Comparison of ENCODE assay signal across 8 cellular contexts in the genomic region with DNA sequence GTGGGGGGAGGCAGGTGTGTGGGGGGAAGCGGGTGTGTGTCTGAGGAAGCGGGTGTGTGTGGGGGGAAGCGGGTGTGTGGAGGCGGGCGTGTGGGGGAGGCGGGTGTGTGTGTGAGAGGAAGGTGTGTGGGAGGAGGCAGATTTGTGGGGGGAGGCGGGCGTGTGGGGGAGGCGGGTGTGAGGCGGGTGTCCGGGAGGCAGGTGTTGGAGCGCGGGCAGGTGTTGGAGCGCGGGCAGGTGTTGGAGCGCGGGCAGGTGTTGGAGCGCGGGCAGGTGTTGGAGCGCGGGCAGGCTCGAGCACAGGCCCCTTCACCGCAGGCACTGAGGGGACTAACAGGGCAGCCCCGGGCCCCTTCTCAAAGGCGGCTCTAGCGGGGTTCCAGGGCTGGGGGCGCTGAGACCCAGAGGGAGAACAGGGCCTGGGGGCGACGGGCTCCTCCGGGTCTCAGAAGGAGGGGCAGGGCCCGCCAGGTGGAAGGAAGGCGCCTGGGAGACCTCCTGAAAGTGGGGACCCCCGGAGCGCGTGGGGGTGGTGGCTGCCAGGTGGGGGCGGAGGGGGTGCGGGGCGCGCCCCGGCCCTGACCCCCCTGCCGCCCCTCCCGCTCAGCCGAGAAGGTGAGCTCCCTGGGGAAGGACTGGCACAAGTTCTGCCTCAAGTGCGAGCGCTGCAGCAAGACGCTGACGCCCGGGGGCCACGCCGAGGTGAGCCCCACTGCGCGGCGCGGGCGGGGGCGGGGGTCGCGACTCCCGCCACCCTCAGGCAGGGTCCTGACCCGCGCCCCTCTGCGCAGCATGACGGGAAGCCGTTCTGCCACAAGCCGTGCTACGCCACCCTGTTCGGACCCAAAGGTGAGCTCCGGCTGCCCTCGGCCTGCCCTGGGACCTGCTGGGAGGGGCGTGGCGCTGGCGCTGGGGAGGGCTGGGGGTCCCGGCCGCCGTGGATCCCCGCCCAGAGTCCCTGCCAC. TPM values are rescaled to one million over a fixed set of nuclear protein-coding genes. Genes with fewer than 3 reads are reported as not detected.
DNase-seq lines count a peak whose midpoint lies in the region; ATAC-seq lines count a peak whose summit lies in the region.

No MANE protein-coding gene starts in this region.

- peak overlapping the region; percentile 77 for H3K27ac ChIP-seq in subcutaneous abdominal adipose tissue (ENCODE audit: low read depth, low read length)

- ATAC-seq in activated naive CD4-positive, alpha-beta T cell treated with anti-CD3 and anti-CD28 coated beads, Interleukin-2, amount 50 U/mL, for 72 hours, result no peak
- ATAC-seq in left ventricle myocardium superior (no peak), GM19351 (IDR thresholded peaks at IDR 0.05; ENCODE audit: unreplicated experiment) (no peak)

- peaks cover 0 to 8% (median 6%) of the 10 kb centered on the region in 5 donors for H3K36me3 ChIP-seq in subcutaneous abdominal adipose tissue (ENCODE audit: control insufficient read depth in 5 of 5, insufficient read depth in 5 of 5, low read length in 5 of 5)

- H3K27me3 ChIP-seq in subcutaneous abdominal adipose tissue (ENCODE audit: control insufficient read depth in 5 of 5, insufficient read depth in 4 of 5, low read length in 5 of 5), result peaks cover 0 to 12% (median 3%) of the 10 kb centered on the region in 5 donors

- CTCF ChIA-PET in activated naive CD4-positive, alpha-beta T cell treated with anti-CD3 and anti-CD28 coated beads, Interleukin-2, amount 10 ng/mL, durations not matched to agents 7 days and 5 days (lab: Charles Lee), result no interaction called here

- intact Hi-C loops in left ventricle myocardium superior (cut with micrococcal nuclease), result no loop called here
- intact Hi-C loops in activated T-helper 2 cell treated with anti-CD3 and anti-CD28 coated beads, Interferon-gamma antibody, Interleukin-2, Interleukin-4, amounts not matched to agents 10 μg/mL and 5 μg/mL and 100 μg/mL, durations not matched to agents 14 hours and 24 hours and 36 hours (cut with micrococcal nuclease), result no loop called here

- peaks cover 2% of the 10 kb centered on the region for H3K36me3 Mint-ChIP-seq in activated naive CD4-positive, alpha-beta T cell treated with anti-CD3 and anti-CD28 coated beads, Interleukin-2, amount 10 ng/mL, durations not matched to agents 7 days and 5 days
- H3K36me3 Mint-ChIP-seq in activated naive CD4-positive, alpha-beta T cell treated with anti-CD3 and anti-CD28 coated beads, Interleukin-2, amount 50 U/mL, for 72 hours, result peaks cover 0 to 5% of the 10 kb centered on the region in 2 donors
- no peaks in the 10 kb centered on the region for H3K36me3 Mint-ChIP-seq in T-helper 2 cell treated with Interferon-gamma antibody and Interleukin-4, amounts not matched to agents 5 μg/mL and 100 μg/mL, for 36 hours (ENCODE audit: low read depth)
- peaks cover 5% of the 10 kb centered on the region for H3K36me3 Mint-ChIP-seq in activated T-helper 2 cell treated with anti-CD3 and anti-CD28 coated beads, Interferon-gamma antibody, Interleukin-2, Interleukin-4, amounts not matched to agents 10 μg/mL and 5 μg/mL and 100 μg/mL, durations not matched to agents 14 hours and 24 hours and 36 hours (ENCODE audit: low read depth)

- H3K4me3 Mint-ChIP-seq in activated naive CD4-positive, alpha-beta T cell treated with anti-CD3 and anti-CD28 coated beads, Interleukin-2, amount 10 ng/mL, durations not matched to agents 7 days and 5 days, result no peak overlapping the region
- no peak overlapping the region for H3K4me3 Mint-ChIP-seq in T-helper 2 cell treated with Interferon-gamma antibody and Interleukin-4, amounts not matched to agents 5 μg/mL and 100 μg/mL, for 36 hours
- no peak overlapping the region for H3K4me3 Mint-ChIP-seq in activated T-helper 2 cell treated with anti-CD3 and anti-CD28 coated beads, Interferon-gamma antibody, Interleukin-2, Interleukin-4, amounts not matched to agents 10 μg/mL and 5 μg/mL and 100 μg/mL, durations not matched to agents 14 hours and 24 hours and 36 hours (ENCODE audit: low read depth)

- H3K9ac ChIP-seq in subcutaneous abdominal adipose tissue (ENCODE audit: low read length in 5 of 5), result peak overlapping the region in 1 of 5 donors; percentile 86

- peak overlapping the region in 3 of 5 donors; percentile 68 to 86 (median 79) for H3K4me3 ChIP-seq in subcutaneous abdominal adipose tissue (ENCODE audit: low read depth in 1 of 5, low read length in 5 of 5)

- H3K4me1 Mint-ChIP-seq in activated naive CD4-positive, alpha-beta T cell treated with anti-CD3 and anti-CD28 coated beads, Interleukin-2, amount 10 ng/mL, durations not matched to agents 7 days and 5 days, result peaks cover 45% of the 10 kb centered on the region
- peaks cover 18% of the 10 kb centered on the region for H3K4me1 Mint-ChIP-seq in T-helper 2 cell treated with Interferon-gamma antibody and Interleukin-4, amounts not matched to agents 5 μg/mL and 100 μg/mL, for 36 hours (ENCODE audit: low read depth)
- H3K4me1 Mint-ChIP-seq in activated T-helper 2 cell treated with anti-CD3 and anti-CD28 coated beads, Interferon-gamma antibody, Interleukin-2, Interleukin-4, amounts not matched to agents 10 μg/mL and 5 μg/mL and 100 μg/mL, durations not matched to agents 14 hours and 24 hours and 36 hours (ENCODE audit: low read depth), result peaks cover 21% of the 10 kb centered on the region

- no peak overlapping the region for H3K27ac Mint-ChIP-seq in activated naive CD4-positive, alpha-beta T cell treated with anti-CD3 and anti-CD28 coated beads, Interleukin-2, amount 10 ng/mL, durations not matched to agents 7 days and 5 days
- no peak overlapping the region for H3K27ac Mint-ChIP-seq in activated naive CD4-positive, alpha-beta T cell treated with anti-CD3 and anti-CD28 coated beads, Interleukin-2, amount 50 U/mL, for 72 hours
- H3K27ac Mint-ChIP-seq in T-helper 2 cell treated with Interferon-gamma antibody and Interleukin-4, amounts not matched to agents 5 μg/mL and 100 μg/mL, for 36 hours, result peak overlapping the region; percentile 41
- H3K27ac Mint-ChIP-seq in activated T-helper 2 cell treated with anti-CD3 and anti-CD28 coated beads, Interferon-gamma antibody, Interleukin-2, Interleukin-4, amounts not matched to agents 10 μg/mL and 5 μg/mL and 100 μg/mL, durations not matched to agents 14 hours and 24 hours and 36 hours, result no peak overlapping the region

- no peaks in the 10 kb centered on the region for H3K9me3 Mint-ChIP-seq in activated naive CD4-positive, alpha-beta T cell treated with anti-CD3 and anti-CD28 coated beads, Interleukin-2, amount 10 ng/mL, durations not matched to agents 7 days and 5 days
- H3K9me3 Mint-ChIP-seq in activated naive CD4-positive, alpha-beta T cell treated with anti-CD3 and anti-CD28 coated beads, Interleukin-2, amount 50 U/mL, for 72 hours, result no peaks in the 10 kb centered on the region
- H3K9me3 Mint-ChIP-seq in T-helper 2 cell treated with Interferon-gamma antibody and Interleukin-4, amounts not matched to agents 5 μg/mL and 100 μg/mL, for 36 hours, result no peaks in the 10 kb centered on the region
- no peaks in the 10 kb centered on the region for H3K9me3 Mint-ChIP-seq in activated T-helper 2 cell treated with anti-CD3 and anti-CD28 coated beads, Interferon-gamma antibody, Interleukin-2, Interleukin-4, amounts not matched to agents 10 μg/mL and 5 μg/mL and 100 μg/mL, durations not matched to agents 14 hours and 24 hours and 36 hours

- H3K27me3 Mint-ChIP-seq in activated naive CD4-positive, alpha-beta T cell treated with anti-CD3 and anti-CD28 coated beads, Interleukin-2, amount 10 ng/mL, durations not matched to agents 7 days and 5 days, result peaks cover 68% of the 10 kb centered on the region
- H3K27me3 Mint-ChIP-seq in T-helper 2 cell treated with Interferon-gamma antibody and Interleukin-4, amounts not matched to agents 5 μg/mL and 100 μg/mL, for 36 hours (ENCODE audit: low read depth), result peaks cover 35% of the 10 kb centered on the region
- peaks cover 34% of the 10 kb centered on the region for H3K27me3 Mint-ChIP-seq in activated T-helper 2 cell treated with anti-CD3 and anti-CD28 coated beads, Interferon-gamma antibody, Interleukin-2, Interleukin-4, amounts not matched to agents 10 μg/mL and 5 μg/mL and 100 μg/mL, durations not matched to agents 14 hours and 24 hours and 36 hours (ENCODE audit: low read depth)

- no peaks in the 10 kb centered on the region for H3K9me3 ChIP-seq in subcutaneous abdominal adipose tissue (ENCODE audit: control insufficient read depth in 5 of 5, low read length in 5 of 5)

- peak; percentile 52 for DNase-seq in activated naive CD4-positive, alpha-beta T cell treated with anti-CD3 and anti-CD28 coated beads, Interleukin-2, amount 10 ng/mL, durations not matched to agents 7 days and 5 days
- no peak for DNase-seq in activated naive CD4-positive, alpha-beta T cell treated with anti-CD3 and anti-CD28 coated beads, Interleukin-2, amount 50 U/mL, for 72 hours (ENCODE audit: low spot score in 2 of 2)
- no peak for DNase-seq in T-helper 2 cell treated with Interferon-gamma antibody and Interleukin-4, amounts not matched to agents 5 μg/mL and 100 μg/mL, for 36 hours (ENCODE audit: low spot score)
- peak; percentile 36 for DNase-seq in left ventricle myocardium superior
- no peak for DNase-seq in NCI-H146 (lab: John Stamatoyannopoulos, UW)
- no peak for DNase-seq in activated T-helper 2 cell treated with anti-CD3 and anti-CD28 coated beads, Interferon-gamma antibody, Interleukin-2, Interleukin-4, amounts not matched to agents 10 μg/mL and 5 μg/mL and 100 μg/mL, durations not matched to agents 14 hours and 24 hours and 36 hours (ENCODE audit: low spot score)

- peaks cover 10 to 69% (median 65%) of the 10 kb centered on the region in 5 donors for H3K4me1 ChIP-seq in subcutaneous abdominal adipose tissue (ENCODE audit: control insufficient read depth in 5 of 5, insufficient read depth in 5 of 5, low read length in 5 of 5)

RNA-seq across cellular contexts. Expression of a gene that starts 3.3 kb away (rescaled TPM):
- total RNA-seq in activated naive CD4-positive, alpha-beta T cell treated with anti-CD3 and anti-CD28 coated beads, Interleukin-2, amount 50 U/mL, for 72 hours, result under 1 TPM; 0.27 to 0.34 TPM
- total RNA-seq in left ventricle myocardium superior, result 1,036 TPM
- 0.16 and 0.55 TPM in 2 replicates for total RNA-seq in activated T-helper 2 cell treated with anti-CD3 and anti-CD28 coated beads, Interferon-gamma antibody, Interleukin-2, Interleukin-4, amounts not matched to agents 10 μg/mL and 5 μg/mL and 100 μg/mL, durations not matched to agents 14 hours and 24 hours and 36 hours

RNA-seq across cellular contexts. Expression of a gene that starts 8.7 kb away (rescaled TPM):
- total RNA-seq in activated naive CD4-positive, alpha-beta T cell treated with anti-CD3 and anti-CD28 coated beads, Interleukin-2, amount 50 U/mL, for 72 hours, result 100 to 1,000 TPM; 200 to 214 TPM
- 59.4 TPM for total RNA-seq in left ventricle myocardium superior
- 156 and 185 TPM in 2 replicates for total RNA-seq in activated T-helper 2 cell treated with anti-CD3 and anti-CD28 coated beads, Interferon-gamma antibody, Interleukin-2, Interleukin-4, amounts not matched to agents 10 μg/mL and 5 μg/mL and 100 μg/mL, durations not matched to agents 14 hours and 24 hours and 36 hours

RNA-seq across cellular contexts. Expression of a gene that starts 13.1 kb away (rescaled TPM):
- total RNA-seq in activated naive CD4-positive, alpha-beta T cell treated with anti-CD3 and anti-CD28 coated beads, Interleukin-2, amount 50 U/mL, for 72 hours, result 10 to 100 TPM; 32.6 to 34.1 TPM
- 5.1 TPM for total RNA-seq in left ventricle myocardium superior
- total RNA-seq in activated T-helper 2 cell treated with anti-CD3 and anti-CD28 coated beads, Interferon-gamma antibody, Interleukin-2, Interleukin-4, amounts not matched to agents 10 μg/mL and 5 μg/mL and 100 μg/mL, durations not matched to agents 14 hours and 24 hours and 36 hours, result 38.2 and 42.6 TPM in 2 replicates

RNA-seq across cellular contexts. Expression of a gene that starts 48.4 kb away (rescaled TPM):
- 10 to 100 TPM in 1 of 2 donors, 1 to 10 TPM in 1; 2.2 to 10.2 TPM for total RNA-seq in activated naive CD4-positive, alpha-beta T cell treated with anti-CD3 and anti-CD28 coated beads, Interleukin-2, amount 50 U/mL, for 72 hours
- 4.0 TPM for total RNA-seq in left ventricle myocardium superior
- 8.2 and 9.6 TPM in 2 replicates for total RNA-seq in activated T-helper 2 cell treated with anti-CD3 and anti-CD28 coated beads, Interferon-gamma antibody, Interleukin-2, Interleukin-4, amounts not matched to agents 10 μg/mL and 5 μg/mL and 100 μg/mL, durations not matched to agents 14 hours and 24 hours and 36 hours

RNA-seq across cellular contexts. Expression of a gene that starts 58.3 kb away (rescaled TPM):
- total RNA-seq in activated naive CD4-positive, alpha-beta T cell treated with anti-CD3 and anti-CD28 coated beads, Interleukin-2, amount 50 U/mL, for 72 hours, result 100 to 1,000 TPM; 121 to 137 TPM
- 201 TPM for total RNA-seq in left ventricle myocardium superior
- total RNA-seq in activated T-helper 2 cell treated with anti-CD3 and anti-CD28 coated beads, Interferon-gamma antibody, Interleukin-2, Interleukin-4, amounts not matched to agents 10 μg/mL and 5 μg/mL and 100 μg/mL, durations not matched to agents 14 hours and 24 hours and 36 hours, result 170 and 172 TPM in 2 replicates

Comparison
In these comparisons a context has a peak if more than half of its experiments do, and no peak if none do; other contexts are left out.
1. DNase-seq: peak in activated naive CD4-positive, alpha-beta T cell treated with anti-CD3 and anti-CD28 coated beads, Interleukin-2, amount 10 ng/mL, durations not matched to agents 7 days and 5 days (single experiment) and left ventricle myocardium superior (single experiment); none in activated naive CD4-positive, alpha-beta T cell treated with anti-CD3 and anti-CD28 coated beads, Interleukin-2, amount 50 U/mL, for 72 hours (0 of 2), T-helper 2 cell treated with Interferon-gamma antibody and Interleukin-4, amounts not matched to agents 5 μg/mL and 100 μg/mL, for 36 hours (single experiment), NCI-H146 (single experiment) and activated T-helper 2 cell treated with anti-CD3 and anti-CD28 coated beads, Interferon-gamma antibody, Interleukin-2, Interleukin-4, amounts not matched to agents 10 μg/mL and 5 μg/mL and 100 μg/mL, durations not matched to agents 14 hours and 24 hours and 36 hours (single experiment).
2. RNA of a gene that starts 3.3 kb away (total RNA-seq): 1,036 TPM in left ventricle myocardium superior (single experiment); 0.27 to 0.34 TPM in activated naive CD4-positive, alpha-beta T cell treated with anti-CD3 and anti-CD28 coated beads, Interleukin-2, amount 50 U/mL, for 72 hours and 0.16 to 0.55 TPM in activated T-helper 2 cell treated with anti-CD3 and anti-CD28 coated beads, Interferon-gamma antibody, Interleukin-2, Interleukin-4, amounts not matched to agents 10 μg/mL and 5 μg/mL and 100 μg/mL, durations not matched to agents 14 hours and 24 hours and 36 hours; every median in the first group is over 100 times any median in the second.